Comparison of ENCODE assay signal across 21 cellular contexts in genomic region chr1:153314388-153314787, GRCh38. TPM values are rescaled to one million over a fixed set of nuclear protein-coding genes. Genes with fewer than 3 reads are reported as not detected.
"Had no signal": no experiment of that assay in that cellular context is flagged by ENCODE, and none has a peak within 500 bp of the region (broad histone marks: within the 10 kb centered on the region; RNA-seq: fewer than 3 reads in every experiment).

No MANE protein-coding gene starts in this region.

RNA-seq across cellular contexts. Expression of gene PGLYRP3, which starts 1.6 kb away (rescaled TPM):
- total RNA-seq: activated naive CD4-positive, alpha-beta T cell treated with anti-CD3 and anti-CD28 coated beads for 36 hours; activated naive CD4-positive, alpha-beta T cell treated with anti-CD3 and anti-CD28 coated beads, Interleukin-2, amount 50 U/mL, for 72 hours; activated naive CD8-positive, alpha-beta T cell treated with anti-CD3 and anti-CD28 coated beads for 36 hours; activated naive CD8-positive, alpha-beta T cell treated with anti-CD3 and anti-CD28 coated beads, Interleukin-2, amount 10 ng/mL, durations not matched to agents 7 days and 5 days; activated T-cell treated with anti-CD3 and anti-CD28 coated beads, Interleukin-2, amount 50 U/mL, for 4 hours; activated T-cell treated with anti-CD3 and anti-CD28 coated beads, Interleukin-2, amount 50 U/mL, for 72 hours; activated T-helper 1 cell treated with anti-CD3 and anti-CD28 coated beads, Interleukin-12 subunit alpha, Interleukin-12 subunit beta, Interleukin-2, Interleukin-4 antibody, amounts not matched to agents 30 ng/mL and 10 ng/mL and 1 ng/mL, durations not matched to agents 14 hours and 24 hours and 36 hours; activated T-helper 17 cell treated with anti-CD3 and anti-CD28 coated beads, Interleukin-2, amount 50 U/mL, for 72 hours; activated T-helper 2 cell treated with anti-CD3 and anti-CD28 coated beads, Interferon-gamma antibody, Interleukin-2, Interleukin-4, amounts not matched to agents 10 μg/mL and 5 μg/mL and 100 μg/mL, durations not matched to agents 14 hours and 24 hours and 36 hours; adrenal gland; aorta; ascending aorta; astrocyte; body of pancreas; breast epithelium; cardiac muscle cell; cardiac septum; cerebellum; chondrocyte had no signal
- polyA plus RNA-seq: adipose tissue, adrenal gland, aorta, cardiac muscle cell had no signal

RNA-seq across cellular contexts. Expression of gene PGLYRP4, which starts 34.3 kb away (rescaled TPM):
- total RNA-seq: activated naive CD4-positive, alpha-beta T cell treated with anti-CD3 and anti-CD28 coated beads for 36 hours; activated naive CD4-positive, alpha-beta T cell treated with anti-CD3 and anti-CD28 coated beads, Interleukin-2, amount 50 U/mL, for 72 hours; activated naive CD8-positive, alpha-beta T cell treated with anti-CD3 and anti-CD28 coated beads for 36 hours; activated naive CD8-positive, alpha-beta T cell treated with anti-CD3 and anti-CD28 coated beads, Interleukin-2, amount 10 ng/mL, durations not matched to agents 7 days and 5 days; activated T-cell treated with anti-CD3 and anti-CD28 coated beads, Interleukin-2, amount 50 U/mL, for 4 hours; activated T-helper 1 cell treated with anti-CD3 and anti-CD28 coated beads, Interleukin-12 subunit alpha, Interleukin-12 subunit beta, Interleukin-2, Interleukin-4 antibody, amounts not matched to agents 30 ng/mL and 10 ng/mL and 1 ng/mL, durations not matched to agents 14 hours and 24 hours and 36 hours; activated T-helper 2 cell treated with anti-CD3 and anti-CD28 coated beads, Interferon-gamma antibody, Interleukin-2, Interleukin-4, amounts not matched to agents 10 μg/mL and 5 μg/mL and 100 μg/mL, durations not matched to agents 14 hours and 24 hours and 36 hours; adrenal gland; aorta; ascending aorta; astrocyte; body of pancreas; breast epithelium; bronchial epithelial cell; cardiac muscle cell; cardiac septum; cerebellum; chondrocyte had no signal
- polyA plus RNA-seq: adipose tissue, adrenal gland, aorta had no signal

RNA-seq across cellular contexts. Expression of gene S100A9, which starts 43.3 kb away (rescaled TPM):
- total RNA-seq: activated naive CD8-positive, alpha-beta T cell treated with anti-CD3 and anti-CD28 coated beads for 36 hours; activated T-cell treated with anti-CD3 and anti-CD28 coated beads, Interleukin-2, amount 50 U/mL, for 72 hours; activated T-helper 1 cell treated with anti-CD3 and anti-CD28 coated beads, Interleukin-12 subunit alpha, Interleukin-12 subunit beta, Interleukin-2, Interleukin-4 antibody, amounts not matched to agents 30 ng/mL and 10 ng/mL and 1 ng/mL, durations not matched to agents 14 hours and 24 hours and 36 hours; activated T-helper 2 cell treated with anti-CD3 and anti-CD28 coated beads, Interferon-gamma antibody, Interleukin-2, Interleukin-4, amounts not matched to agents 10 μg/mL and 5 μg/mL and 100 μg/mL, durations not matched to agents 14 hours and 24 hours and 36 hours; chondrocyte had no signal
- polyA plus RNA-seq: cardiac muscle cell had no signal

RNA-seq across cellular contexts. Expression of gene LORICRIN, which starts 54.9 kb away (rescaled TPM):
- total RNA-seq: activated naive CD4-positive, alpha-beta T cell treated with anti-CD3 and anti-CD28 coated beads for 36 hours; activated naive CD4-positive, alpha-beta T cell treated with anti-CD3 and anti-CD28 coated beads, Interleukin-2, amount 50 U/mL, for 72 hours; activated naive CD8-positive, alpha-beta T cell treated with anti-CD3 and anti-CD28 coated beads for 36 hours; activated naive CD8-positive, alpha-beta T cell treated with anti-CD3 and anti-CD28 coated beads, Interleukin-2, amount 10 ng/mL, durations not matched to agents 7 days and 5 days; activated T-cell treated with anti-CD3 and anti-CD28 coated beads, Interleukin-2, amount 50 U/mL, for 4 hours; activated T-helper 1 cell treated with anti-CD3 and anti-CD28 coated beads, Interleukin-12 subunit alpha, Interleukin-12 subunit beta, Interleukin-2, Interleukin-4 antibody, amounts not matched to agents 30 ng/mL and 10 ng/mL and 1 ng/mL, durations not matched to agents 14 hours and 24 hours and 36 hours; activated T-helper 17 cell treated with anti-CD3 and anti-CD28 coated beads, Interleukin-2, amount 50 U/mL, for 72 hours; activated T-helper 2 cell treated with anti-CD3 and anti-CD28 coated beads, Interferon-gamma antibody, Interleukin-2, Interleukin-4, amounts not matched to agents 10 μg/mL and 5 μg/mL and 100 μg/mL, durations not matched to agents 14 hours and 24 hours and 36 hours; adrenal gland; aorta; ascending aorta; astrocyte; body of pancreas; breast epithelium; bronchial epithelial cell; cardiac muscle cell; cardiac septum; cerebellum; chondrocyte had no signal
- polyA plus RNA-seq: adipose tissue, adrenal gland, aorta, cardiac muscle cell had no signal
